Comparison of ENCODE assay signal across 25 cellular contexts in genomic region chr21:38999148-38999547, GRCh38.
A peak's percentile ranks its signal among the peaks of the same experiment; 100 is the strongest.
DNase-seq lines count a peak whose midpoint lies in the region; ATAC-seq, FAIRE-seq and TF ChIP-seq lines count a peak whose summit lies in the region.
"Had no signal": no experiment of that assay in that cellular context is flagged by ENCODE, and none has a peak within 500 bp of the region (broad histone marks: within the 10 kb centered on the region; RNA-seq: fewer than 3 reads in every experiment).

No MANE protein-coding gene starts in this region.

- H3K4me2 ChIP-seq in endothelial cell of umbilical vein (ENCODE audit: insufficient read depth, low read length) = no peak overlapping the region

- no peak for DNase-seq in activated naive CD4-positive, alpha-beta T cell treated with anti-CD3 and anti-CD28 coated beads, Interleukin-2, amount 50 U/mL, for 16 hours
- peak; percentile 71 for DNase-seq in NOMO-1 treated with dmso at 0.1 percent for 144 hours (lab: John Stamatoyannopoulos, UW; ENCODE audit: unreplicated experiment)
- no peak for DNase-seq in endothelial cell of umbilical vein (ENCODE audit: low read depth, low spot score)
- no peak for DNase-seq in gastrocnemius medialis
- no peak for DNase-seq in amygdala (lab: John Stamatoyannopoulos, UW)
- no peak for DNase-seq in T-cell
- DNase-seq: effector memory CD4-positive, alpha-beta T cell; esophagus squamous epithelium; KG1; NCI-H1694 treated with DMSO at 0.1 percent for 48 hours; NCI-H2171; NCI-H524; stimulated activated CD8-positive, alpha-beta memory T cell treated with anti-CD3 and anti-CD28 coated beads, Interleukin-4, amount 100 ng/mL, for 48 hours; upper lobe of right lung had no signal

- H3K4me3 Mint-ChIP-seq in activated naive CD4-positive, alpha-beta T cell treated with anti-CD3 and anti-CD28 coated beads, Interleukin-2, amount 50 U/mL, for 24 hours = no peak overlapping the region
- H3K4me3 Mint-ChIP-seq in T-cell = no peak overlapping the region
- H3K4me3 Mint-ChIP-seq: activated naive CD8-positive, alpha-beta T cell; activated T-helper 17 cell treated with anti-CD3 and anti-CD28 coated beads, Interleukin-2, amount 50 U/mL, for 72 hours had no signal

- H3K27ac Mint-ChIP-seq in activated naive CD4-positive, alpha-beta T cell treated with anti-CD3 and anti-CD28 coated beads, Interleukin-2, amount 50 U/mL, for 24 hours = peak overlapping the region; percentile 4
- H3K27ac Mint-ChIP-seq in T-cell = no peak overlapping the region
- H3K27ac Mint-ChIP-seq: activated naive CD8-positive, alpha-beta T cell; activated T-helper 17 cell treated with anti-CD3 and anti-CD28 coated beads, Interleukin-2, amount 50 U/mL, for 72 hours; progenitor cell of endocrine pancreas had no signal

- H3K27me3 ChIP-seq in endothelial cell of umbilical vein (ENCODE audit: control insufficient read depth in 2 of 2, insufficient read depth in 2 of 2, low read length in 2 of 2) = no peaks in the 10 kb centered on the region
- H3K27me3 ChIP-seq in gastrocnemius medialis = no peaks in the 10 kb centered on the region
- H3K27me3 ChIP-seq: esophagus squamous epithelium, upper lobe of right lung had no signal

- H3K79me2 ChIP-seq in endothelial cell of umbilical vein (ENCODE audit: control insufficient read depth, insufficient read depth, low read length) = no peaks in the 10 kb centered on the region

- no peaks in the 10 kb centered on the region for H3K36me3 ChIP-seq in endothelial cell of umbilical vein (ENCODE audit: control insufficient read depth in 2 of 2, extremely low read depth in 1 of 2, insufficient read depth in 2 of 2, low read length in 2 of 2)
- no peaks in the 10 kb centered on the region for H3K36me3 ChIP-seq in gastrocnemius medialis
- H3K36me3 ChIP-seq: esophagus squamous epithelium, upper lobe of right lung had no signal

- CTCF ChIA-PET in endothelial cell of umbilical vein (lab: Charles Lee) = no interaction called here
- CTCF ChIA-PET in T-cell (lab: Charles Lee) = no interaction called here

- H3K27me3 Mint-ChIP-seq in activated naive CD4-positive, alpha-beta T cell treated with anti-CD3 and anti-CD28 coated beads, Interleukin-2, amount 50 U/mL, for 24 hours = peaks cover 5% of the 10 kb centered on the region
- peaks cover 9 to 22% of the 10 kb centered on the region in 2 donors for H3K27me3 Mint-ChIP-seq in T-cell

- no peaks in the 10 kb centered on the region for H3K9me3 ChIP-seq in endothelial cell of umbilical vein (replicated peaks; ENCODE audit: control insufficient read depth, insufficient read depth, low read length)
- no peaks in the 10 kb centered on the region for H3K9me3 ChIP-seq in gastrocnemius medialis
- H3K9me3 ChIP-seq: esophagus squamous epithelium, upper lobe of right lung had no signal

- dilution Hi-C loops in endothelial cell of umbilical vein (cut with MboI; ENCODE audit: extremely low pct_ligation_motif_present, low sequenced_read_pairs) = no loop called here

- no peak overlapping the region for H3K27ac ChIP-seq in endothelial cell of umbilical vein (ENCODE audit: insufficient read depth, low read depth, low read length)
- peak overlapping the region in 3 of 4 donors; percentile 3 to 70 (median 32) for H3K27ac ChIP-seq in gastrocnemius medialis
- H3K27ac ChIP-seq: esophagus squamous epithelium, SK-N-MC had no signal

- ATAC-seq in gastrocnemius medialis (no peak), T-cell (replicated peaks in 1 of 4) (no peak), HG02970 (IDR thresholded peaks at IDR 0.05; ENCODE audit: low FRiP score, unreplicated experiment) (no peak)
- ATAC-seq: activated T-helper 17 cell treated with anti-CD3 and anti-CD28 coated beads, Interleukin-2, amount 50 U/mL, for 72 hours; sciatic nerve; upper lobe of right lung had no signal

- no peaks in the 10 kb centered on the region for H3K9me1 ChIP-seq in endothelial cell of umbilical vein (replicated peaks; ENCODE audit: control insufficient read depth, extremely low read depth, insufficient read depth, low read length)

- H3K4me3 ChIP-seq in endothelial cell of umbilical vein (replicated peaks in 1 of 3; ENCODE audit: insufficient read depth in 1 of 3, low read depth in 1 of 3, low read length in 3 of 3) = no peak overlapping the region
- no peak overlapping the region for H3K4me3 ChIP-seq in gastrocnemius medialis
- H3K4me3 ChIP-seq: esophagus squamous epithelium, lung, SK-N-MC, upper lobe of right lung had no signal

- H3K36me3 Mint-ChIP-seq in activated naive CD4-positive, alpha-beta T cell treated with anti-CD3 and anti-CD28 coated beads, Interleukin-2, amount 50 U/mL, for 24 hours = no peaks in the 10 kb centered on the region
- no peaks in the 10 kb centered on the region for H3K36me3 Mint-ChIP-seq in T-cell
- H3K36me3 Mint-ChIP-seq: activated naive CD8-positive, alpha-beta T cell had no signal

- H3K9ac ChIP-seq in endothelial cell of umbilical vein (replicated peaks; ENCODE audit: extremely low read depth, insufficient read depth, low read length) = no peak overlapping the region

- TF ChIP-seq CTCF in endothelial cell of umbilical vein (IDR thresholded peaks at IDR 0.05; ENCODE audit: extremely low read depth in 1 of 2, insufficient read depth in 1 of 2, low read depth in 1 of 2, low read length in 2 of 2) (no peak), gastrocnemius medialis (IDR thresholded peaks at IDR 0.05 in 4 of 5, conservative IDR thresholded peaks at IDR 0.05 in 1 of 5) (no peak)

- H3K4me1 Mint-ChIP-seq in activated naive CD4-positive, alpha-beta T cell treated with anti-CD3 and anti-CD28 coated beads, Interleukin-2, amount 50 U/mL, for 24 hours = peaks cover 10% of the 10 kb centered on the region
- H3K4me1 Mint-ChIP-seq in T-cell = peaks cover 0 to 7% (median 4%) of the 10 kb centered on the region in 3 donors

- POLR2A ChIA-PET in endothelial cell of umbilical vein (lab: Charles Lee) = no interaction called here
- POLR2A ChIA-PET in T-cell (lab: Charles Lee) = no interaction called here

- in situ Hi-C loops in gastrocnemius medialis (cut with MboI; ENCODE audit: low sequenced_read_pairs in 4 of 4) = loop anchor here in 1 of 4 donors (25.0 kb wide), 1 partner anchor 187 kb away; the partner anchor contains the start of gene ETS2

- H4K20me1 ChIP-seq in endothelial cell of umbilical vein (replicated peaks; ENCODE audit: control insufficient read depth, extremely low read depth, insufficient read depth, low read length) = no peaks in the 10 kb centered on the region

- peaks cover 35% of the 10 kb centered on the region for H3K4me1 ChIP-seq in endothelial cell of umbilical vein (ENCODE audit: control insufficient read depth, extremely low read depth, insufficient read depth, low read length)
- H3K4me1 ChIP-seq in gastrocnemius medialis = peaks cover 9 to 31% of the 10 kb centered on the region in 2 donors

- no peaks in the 10 kb centered on the region for H3K9me3 Mint-ChIP-seq in activated naive CD4-positive, alpha-beta T cell treated with anti-CD3 and anti-CD28 coated beads, Interleukin-2, amount 50 U/mL, for 24 hours
- H3K9me3 Mint-ChIP-seq in T-cell = no peaks in the 10 kb centered on the region
- H3K9me3 Mint-ChIP-seq: activated T-helper 17 cell treated with anti-CD3 and anti-CD28 coated beads, Interleukin-2, amount 50 U/mL, for 72 hours had no signal

- FAIRE-seq in endothelial cell of umbilical vein (lab: Jason Lieb, UNC) = peak; percentile 55
- FAIRE-seq: GM18507, HTR-8/SVneo, kidney had no signal

- BruUV-seq in endothelial cell of umbilical vein (replicated peaks; lab: Mats Ljungman, UMichigan) = no TSS peak

- intact Hi-C loops in endothelial cell of umbilical vein (cut with micrococcal nuclease) (no loop called here), gastrocnemius medialis (cut with DNase I; ENCODE audit: low total_unique reads) (no loop called here)

- no peak overlapping the region for H2AFZ ChIP-seq in endothelial cell of umbilical vein (ENCODE audit: low read depth, low read length)

- no peak for TF ChIP-seq POLR2A in endothelial cell of umbilical vein (IDR thresholded peaks at IDR 0.05; ENCODE audit: low read depth, low read length)
- TF ChIP-seq POLR2A in gastrocnemius medialis (IDR thresholded peaks at IDR 0.05) = no peak

TF ChIP-seq in endothelial cell of umbilical vein, 7 proteins besides CTCF, POLR2A, EP300 and RAD21:
- TF ChIP-seq FOS (IDR thresholded peaks at IDR 0.05; ENCODE audit: borderline replicate concordance, insufficient read depth, low read length) (no peak), GATA2 (IDR thresholded peaks at IDR 0.05; ENCODE audit: insufficient read depth, insufficient read length, low read depth, low read length) (no peak), MYC (IDR thresholded peaks at IDR 0.05; ENCODE audit: low read depth, low read length) (no peak), JUN (IDR thresholded peaks at IDR 0.05; ENCODE audit: borderline replicate concordance, insufficient read depth, insufficient read length, low read depth) (no peak), POLR2AphosphoS5 (IDR thresholded peaks at IDR 0.05; ENCODE audit: insufficient read depth, low read depth, low read length) (no peak), MAX (IDR thresholded peaks at IDR 0.05; ENCODE audit: insufficient read depth, insufficient read length) (no peak), EZH2 (IDR thresholded peaks at IDR 0.05; ENCODE audit: borderline replicate concordance, low read depth, low read length, severe bottlenecking) (no peak)
TF ChIP-seq in endothelial cell of umbilical vein: peak in this region for 0.
